In genomic region chr2:231900975-231901374, GRCh38 we compare ENCODE assay signal across 17 cellular contexts. TPM values are rescaled to one million over a fixed set of nuclear protein-coding genes. Genes with fewer than 3 reads are reported as not detected.
DNase-seq lines count a peak whose midpoint lies in the region; ATAC-seq, FAIRE-seq and TF ChIP-seq lines count a peak whose summit lies in the region.
"Had no signal": no experiment of that assay in that cellular context is flagged by ENCODE, and none has a peak within 500 bp of the region (broad histone marks: within the 10 kb centered on the region; RNA-seq: fewer than 3 reads in every experiment).

No MANE protein-coding gene starts in this region.

- H3K36me3 ChIP-seq in ES-I3 (ENCODE audit: insufficient read depth, low read length) (no peaks in the 10 kb centered on the region), HUES64 (ENCODE audit: insufficient read depth, low read length) (no peaks in the 10 kb centered on the region), K562 (ENCODE audit: control insufficient read depth, insufficient read depth, low read length) (no peaks in the 10 kb centered on the region), HepG2 (replicated peaks in 1 of 2; ENCODE audit: control insufficient read depth in 1 of 2, insufficient read depth in 2 of 2, low read length in 2 of 2) (no peaks in the 10 kb centered on the region)
- H3K36me3 ChIP-seq: adrenal gland, colonic mucosa had no signal

- peak; percentile 26 to 35 (median 30) for DNase-seq in K562 (ENCODE audit: extremely low read depth in 1 of 4, low spot score in 3 of 4)
- no peak for DNase-seq in HepG2 (ENCODE audit: low spot score)
- DNase-seq in activated CD4-positive, alpha-beta T cell treated with anti-CD3 and anti-CD28 coated beads, Interleukin-2, amount 50 U/mL, for 48 hours, result no peak
- DNase-seq in C1 segment of cervical spinal cord (lab: John Stamatoyannopoulos, UW), result no peak
- DNase-seq: GDM1, NCI-H1417 treated with DMSO at 0.1 percent for 48 hours, T1000 had no signal

- H3K27me3 ChIP-seq in HUES64 (ENCODE audit: insufficient read depth, low read length) (no peaks in the 10 kb centered on the region), K562 (ENCODE audit: control insufficient read depth in 2 of 2, insufficient read depth in 2 of 2, low read length in 2 of 2) (peaks cover 0 to 8% of the 10 kb centered on the region in 2 experiments; a peak in 2 of 5 replicates), HepG2 (ENCODE audit: control insufficient read depth in 1 of 2, insufficient read depth in 2 of 2, low read length in 2 of 2) (peaks cover 0 to 22% of the 10 kb centered on the region in 2 experiments; a peak in 4 of 5 replicates)
- H3K27me3 ChIP-seq: adrenal gland, colonic mucosa had no signal

- H3K4me3 ChIP-seq in HUES64 (ENCODE audit: low read length) (peak overlapping the region; percentile 14; the same call in 1 of the 2 replicates), K562 (no peak overlapping the region), HepG2 (replicated peaks in 1 of 3; ENCODE audit: insufficient read depth in 1 of 3, low read depth in 2 of 3, low read length in 3 of 3) (peak overlapping the region; percentile 11 to 58 (median 15); a peak in 4 of 6 replicates)
- H3K4me3 ChIP-seq: adrenal gland, colonic mucosa had no signal

- H3K9me1 ChIP-seq in K562 (ENCODE audit: control insufficient read depth, insufficient read depth, low read length), result no peaks in the 10 kb centered on the region

- in situ Hi-C loops in K562 (cut with MboI) (loop anchor here (10.0 kb wide), 2 partner anchors 394 to 614 kb away; no protein-coding TSS in a partner anchor), HepG2 (cut with HindIII; ENCODE audit: extremely low pct_ligation_motif_present, low pct_unique_long_range_greater_than_20kb) (no loop called here)

- peak; percentile 86 for ATAC-seq in K562
- peak; percentile 85 for ATAC-seq in HepG2
- ATAC-seq in HG02798 (IDR thresholded peaks at IDR 0.05; ENCODE audit: poor library complexity, unreplicated experiment), result no peak

- H3K9ac ChIP-seq in ES-I3 (ENCODE audit: low read depth, low read length), result peak overlapping the region; percentile 44; the same call in 1 of the 2 replicates
- no peak overlapping the region for H3K9ac ChIP-seq in HUES64 (ENCODE audit: low read depth, low read length)
- no peak overlapping the region for H3K9ac ChIP-seq in K562 (ENCODE audit: insufficient read depth in 1 of 2, low read depth in 2 of 2, low read length in 2 of 2)
- peak overlapping the region; percentile 11; the same call in 1 of the 2 replicates for H3K9ac ChIP-seq in HepG2 (ENCODE audit: insufficient read depth, low read depth, low read length)

- H3K79me2 ChIP-seq in K562 (ENCODE audit: control insufficient read depth, insufficient read depth, low read length), result no peaks in the 10 kb centered on the region
- no peaks in the 10 kb centered on the region for H3K79me2 ChIP-seq in HepG2 (ENCODE audit: insufficient read depth, low read length)

- CTCF ChIA-PET in K562 (lab: Yijun Ruan, JAX; ENCODE audit: low intra/inter-chr PET ratio) (interaction anchor here (0.6 to 1.4 kb wide), 3 partner anchors 223 to 540 kb away, joined by 3 to 4 read pairs (median 3); no protein-coding TSS in a partner anchor), HepG2 (lab: Yijun Ruan, JAX; ENCODE audit: low intra/inter-chr PET ratio, low total read pairs) (interaction anchor here (1.4 to 2.0 kb wide), 2 partner anchors 426 to 540 kb away, joined by 3 to 10 read pairs; no protein-coding TSS in a partner anchor)

- peak overlapping the region; percentile 5; the same call in 1 of the 2 replicates for H2AFZ ChIP-seq in K562 (ENCODE audit: low read depth, low read length)
- H2AFZ ChIP-seq in HepG2 (ENCODE audit: low read length), result no peak overlapping the region

- H4K20me1 ChIP-seq in K562 (replicated peaks; ENCODE audit: control insufficient read depth, insufficient read depth, low read length), result no peaks in the 10 kb centered on the region
- no peaks in the 10 kb centered on the region for H4K20me1 ChIP-seq in HepG2 (ENCODE audit: insufficient read depth, low read length)

- H3K9me3 ChIP-seq in ES-I3 (ENCODE audit: control insufficient read depth, insufficient read depth, low read length) (no peaks in the 10 kb centered on the region), HUES64 (ENCODE audit: insufficient read depth, low read depth, low read length) (no peaks in the 10 kb centered on the region), K562 (replicated peaks; ENCODE audit: control insufficient read depth, insufficient read depth, low read depth, low read length) (no peaks in the 10 kb centered on the region), HepG2 (ENCODE audit: low read length) (no peaks in the 10 kb centered on the region)
- H3K9me3 ChIP-seq: adrenal gland, colonic mucosa had no signal

- TF ChIP-seq RAD21 in K562 (CRISPR knock-in tag; conservative IDR thresholded peaks at IDR 0.05 in 1 of 2, IDR thresholded peaks at IDR 0.05 in 1 of 2) (no peak), HepG2 (CRISPR knock-in tag; IDR thresholded peaks at IDR 0.05) (no peak)

- H3K4me2 ChIP-seq in K562 (ENCODE audit: insufficient read depth, low read length), result peak overlapping the region; percentile 43; the same call in 1 of the 2 replicates
- H3K4me2 ChIP-seq in HepG2 (ENCODE audit: low read depth, low read length), result peak overlapping the region; percentile 78

- FAIRE-seq in K562 (lab: Jason Lieb, UNC) (no peak), HepG2 (lab: Jason Lieb, UNC) (no peak)

- H3K27ac ChIP-seq in HUES64 (ENCODE audit: low read depth, low read length) (no peak overlapping the region), K562 (ENCODE audit: extremely low read depth, low read depth, low read length) (no peak overlapping the region), HepG2 (ENCODE audit: extremely low read length, insufficient read depth, low read length) (no peak overlapping the region)
- H3K27ac ChIP-seq: adrenal gland, colonic mucosa, HL-60 had no signal

- H3K4me1 ChIP-seq in ES-I3 (ENCODE audit: insufficient read depth, low read length) (peaks cover 5% of the 10 kb centered on the region; the same call in 1 of the 2 replicates), HUES64 (ENCODE audit: insufficient read depth, low read length) (no peaks in the 10 kb centered on the region), K562 (replicated peaks in 1 of 2; ENCODE audit: control insufficient read depth in 2 of 2, insufficient read depth in 2 of 2, low read length in 2 of 2) (peaks cover 2 to 14% of the 10 kb centered on the region in 2 experiments; a peak in 3 of 5 replicates), HepG2 (ENCODE audit: insufficient read depth, low read length) (peaks cover 17% of the 10 kb centered on the region)
- H3K4me1 ChIP-seq: adrenal gland, colonic mucosa had no signal

- TF ChIP-seq EP300 in K562 (IDR thresholded peaks at IDR 0.05; ENCODE audit: low read length) (no peak), HepG2 (IDR thresholded peaks at IDR 0.05; ENCODE audit: low read depth in 2 of 2, low read length in 2 of 2) (no peak), HepG2 (CRISPR knock-in tag; IDR thresholded peaks at IDR 0.05; ENCODE audit: borderline replicate concordance) (no peak)

- TF ChIP-seq CTCF in K562 (IDR thresholded peaks at IDR 0.05 in 2 of 3, conservative IDR thresholded peaks at IDR 0.05 in 1 of 3; ENCODE audit: insufficient read depth in 2 of 3, low read depth in 1 of 3, low read length in 3 of 3) (peak in 2 of 3 experiments; percentile 32 to 51; a peak in 4 of 6 replicates), HepG2 (CRISPR knock-in tag; IDR thresholded peaks at IDR 0.05) (no peak; the same call in 1 of the 2 replicates)

- POLR2A ChIA-PET in K562 (lab: Yijun Ruan, JAX), result interaction anchor here (0.6 to 1.2 kb wide), 5 partner anchors 10 to 559 kb away, joined by 3 to 7 read pairs (median 4); no protein-coding TSS in a partner anchor
- POLR2A ChIA-PET in HepG2 (lab: Yijun Ruan, JAX), result no interaction called here

- BruUV-seq in K562 (replicated peaks; lab: Mats Ljungman, UMichigan) (no TSS peak), HepG2 (replicated peaks; lab: Mats Ljungman, UMichigan) (no TSS peak)

- WGBS in HUES64, result 61% methylated on average over 5 of the region's 5 CpGs
- 15% methylated on average over 4 of the region's 5 CpGs for WGBS in K562 (ENCODE audit: insufficient coverage, low coverage, missing lambda C conversion rate)
- 6% methylated on average over 4 of the region's 5 CpGs for WGBS in HepG2 (ENCODE audit: low lambda C conversion rate)

- TF ChIP-seq POLR2A in K562 (conservative IDR thresholded peaks at IDR 0.05) (no peak), HepG2 (IDR thresholded peaks at IDR 0.05; ENCODE audit: insufficient read depth in 1 of 2, low read depth in 2 of 2, low read length in 2 of 2) (no peak)

- intact Hi-C loops in K562 (cut with micrococcal nuclease) (loop anchor here (10.0 kb wide), 1 partner anchor 46 kb away; no protein-coding TSS in a partner anchor), HepG2 (cut with micrococcal nuclease; ENCODE audit: unreplicated experiment) (loop anchor here (2.0 to 10.0 kb wide), 2 partner anchors 50 to 624 kb away; partner anchors contain the start of genes CHRND and PRSS56)

RNA-seq across cellular contexts. Expression of gene NPPC, which starts 25.2 kb away (rescaled TPM):
- polyA plus RNA-seq in HUES64 (2013, experiment 1 of 2), result 1.6 TPM
- 1.4 TPM for polyA plus RNA-seq in HUES64 (2013, experiment 2 of 2)
- total RNA-seq in K562 (2011; cell fraction: chromatin; rRNA removed; ENCODE audit: low replicate concordance), result not detected in 2 replicates
- total RNA-seq in K562 (2011; cell fraction: nucleolus; rRNA removed), result not detected in 2 replicates
- not detected in 2 replicates for total RNA-seq in K562 (2011; cell fraction: nucleoplasm; rRNA removed)
- total RNA-seq in K562 (2014; rRNA removed) (not detected in 2 replicates), K562 (2014; rRNA removed; fragmentation: Illumina TruSeq; extraction: Trizol) (not detected in 2 replicates), K562 (2015; rRNA removed; fragmentation: Illumina TruSeq; extraction: Trizol) (not detected in 2 replicates), K562 (2021) (not detected in 2 replicates), HepG2 (2016; rRNA removed; fragmentation: Illumina TruSeq; extraction: Trizol) (0.11 TPM in 1 of 2 replicates, not detected in the other)
- polyA plus RNA-seq in K562 (2011; rRNA removed) (not detected in 2 replicates), K562 (2014; fragmentation: Illumina TruSeq; extraction: Trizol) (not detected in 2 replicates), K562 (2014; fragmentation: Nextera tagmentation; extraction: Ambion mirVana) (not detected), K562 (2014; rRNA removed) (not detected in 2 replicates), HepG2 (2011; rRNA removed) (not detected in 2 replicates)
- polyA plus RNA-seq in K562 (2011; cell fraction: cytosol; rRNA removed), result not detected in 2 replicates
- not detected in 2 replicates for polyA plus RNA-seq in K562 (2011; cell fraction: nucleus; rRNA removed)
- polyA plus RNA-seq in K562 (2012), result not detected in 2 replicates
- polyA minus RNA-seq in K562 (2011; rRNA and poly(A)+ RNA removed), result not detected in 2 replicates
- not detected in 2 replicates for polyA minus RNA-seq in K562 (2011; cell fraction: cytosol; rRNA and poly(A)+ RNA removed)
- not detected in 2 replicates for polyA minus RNA-seq in K562 (2011; cell fraction: nucleus; rRNA and poly(A)+ RNA removed)
- not detected in 2 replicates for total RNA-seq in HepG2 (2016; cell fraction: cytosol; rRNA removed; fragmentation: Illumina TruSeq; extraction: Trizol; ENCODE audit: low read depth)
- 0.15 TPM in 1 of 2 replicates, not detected in the other for total RNA-seq in HepG2 (2016; cell fraction: insoluble cytoplasmic fraction; rRNA removed; fragmentation: Illumina TruSeq; extraction: Trizol)
- not detected in 2 replicates for total RNA-seq in HepG2 (2016; cell fraction: membrane; rRNA removed; fragmentation: Illumina TruSeq; extraction: Trizol)
- total RNA-seq in HepG2 (2016; cell fraction: nucleus; rRNA removed; fragmentation: Illumina TruSeq; extraction: Trizol), result not detected in 2 replicates
- polyA plus RNA-seq in HepG2 (2011; cell fraction: cytosol; rRNA removed), result 0.17 TPM in 1 of 2 replicates, not detected in the other
- not detected in 2 replicates for polyA plus RNA-seq in HepG2 (2011; cell fraction: nucleus; rRNA removed)
- 0.17 TPM in 1 of 2 replicates, not detected in the other for polyA plus RNA-seq in HepG2 (2012)
- polyA plus RNA-seq in HepG2 (2016; cell fraction: cytosol; fragmentation: Illumina TruSeq; extraction: Trizol; ENCODE audit: low read depth), result not detected in 2 replicates
- polyA plus RNA-seq in HepG2 (2016; cell fraction: insoluble cytoplasmic fraction; fragmentation: Illumina TruSeq; extraction: Trizol; ENCODE audit: low read depth), result not detected in 2 replicates
- not detected in 2 replicates for polyA plus RNA-seq in HepG2 (2016; cell fraction: membrane; fragmentation: Illumina TruSeq; extraction: Trizol; ENCODE audit: low read depth)
- polyA plus RNA-seq in HepG2 (2016; cell fraction: nucleus; fragmentation: Illumina TruSeq; extraction: Trizol; ENCODE audit: insufficient read depth, low read depth), result not detected in 2 replicates
- polyA minus RNA-seq in HepG2 (2011; rRNA and poly(A)+ RNA removed; ENCODE audit: low replicate concordance), result 0.14 TPM in 1 of 2 replicates, not detected in the other
- not detected in 2 replicates for polyA minus RNA-seq in HepG2 (2011; cell fraction: cytosol; rRNA and poly(A)+ RNA removed)
- polyA minus RNA-seq in HepG2 (2011; cell fraction: nucleus; rRNA and poly(A)+ RNA removed), result not detected in 2 replicates
- total RNA-seq: activated CD4-positive, alpha-beta memory T cell treated with anti-CD3 and anti-CD28 coated beads, Interleukin-2, amount 10 ng/mL, durations not matched to agents 7 days and 5 days; MCF 10A had no signal
- polyA plus RNA-seq: CD14-positive monocyte, IgD-negative memory B cell had no signal

Comparison
In these comparisons a context has a peak if more than half of its experiments do, and no peak if none do; other contexts are left out.
1. H3K9ac ChIP-seq: peak in ES-I3 (single experiment) and HepG2 (single experiment); none in HUES64 (single experiment) and K562 (0 of 2).
2. DNase-seq: peak in K562 (4 of 4); none in HepG2 (single experiment), activated CD4-positive, alpha-beta T cell treated with anti-CD3 and anti-CD28 coated beads, Interleukin-2, amount 50 U/mL, for 48 hours (0 of 2) and C1 segment of cervical spinal cord (0 of 14).